ENCODE assay signal across 29 cellular contexts in the genomic region with DNA sequence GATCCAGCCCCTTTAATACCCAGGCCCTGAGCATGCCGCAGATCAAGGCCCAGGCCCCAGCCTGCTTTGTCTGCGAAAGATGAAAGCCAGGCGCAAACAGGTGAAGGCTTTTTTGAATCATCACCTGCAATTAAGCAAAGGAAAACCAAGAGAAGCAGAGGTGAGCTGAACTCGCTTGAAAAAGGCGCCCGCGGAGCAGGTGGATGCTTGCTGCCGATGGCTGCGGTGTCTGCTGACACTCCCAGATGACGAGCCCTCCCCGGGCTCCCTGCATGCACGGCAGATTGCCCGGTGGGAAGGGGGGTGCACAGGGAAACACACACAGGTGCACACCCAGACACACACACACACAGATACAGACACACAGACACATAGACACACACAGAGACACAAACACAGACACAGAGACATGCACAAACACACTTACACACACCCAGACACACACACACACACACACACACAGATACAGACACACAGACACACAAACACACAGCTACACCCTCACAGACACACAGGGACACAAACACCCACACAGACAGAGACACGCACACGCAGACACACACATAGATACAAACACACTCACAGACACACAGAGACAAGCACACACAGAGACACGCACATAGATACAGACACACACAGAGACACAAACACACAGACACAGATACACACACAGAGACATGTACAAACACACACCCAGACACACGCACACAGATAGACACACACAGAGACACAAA.
DNase-seq lines count a peak whose midpoint lies in the region; ATAC-seq and TF ChIP-seq lines count a peak whose summit lies in the region.
"Had no signal": no experiment of that assay in that cellular context is flagged by ENCODE, and none has a peak within 500 bp of the region (broad histone marks: within the 10 kb centered on the region; RNA-seq: fewer than 3 reads in every experiment).

No MANE protein-coding gene starts in this region.

- H3K4me3 ChIP-seq in lung: no peak overlapping the region
- H3K4me3 ChIP-seq: left ventricle myocardium inferior, MG63, neural progenitor cell, smooth muscle cell, suprapubic skin, upper lobe of right lung had no signal

- H3K9me3 ChIP-seq in lung (ENCODE audit: control insufficient read depth in 2 of 2, insufficient read depth in 1 of 2, low read length in 1 of 2): no peaks in the 10 kb centered on the region
- H3K9me3 ChIP-seq: MG63, suprapubic skin, upper lobe of right lung had no signal

- no peaks in the 10 kb centered on the region for H3K4me1 ChIP-seq in lung (ENCODE audit: control insufficient read depth in 2 of 2, insufficient read depth in 2 of 2, low read length in 2 of 2)
- H3K4me1 ChIP-seq: left ventricle myocardium inferior, neural progenitor cell, suprapubic skin, upper lobe of right lung had no signal

- peak; percentile 20 to 66 for DNase-seq in NCI-H187 (lab: John Stamatoyannopoulos, UW)
- no peak for DNase-seq in NCI-H187 treated with DMSO at 0.1 percent for 48 hours (lab: John Stamatoyannopoulos, UW)
- DNase-seq in NCI-H128 (lab: John Stamatoyannopoulos, UW; ENCODE audit: unreplicated experiment): peak; percentile 17
- DNase-seq in NCI-H345 treated with DMSO at 0.1 percent for 48 hours (lab: John Stamatoyannopoulos, UW; ENCODE audit: unreplicated experiment): peak; percentile 79
- peak; percentile 18 for DNase-seq in lung (ENCODE audit: low spot score)
- DNase-seq in T-helper 9 cell: no peak
- DNase-seq: activated CD4-positive, alpha-beta T cell treated with anti-CD3 and anti-CD28 coated beads, Interleukin-2, amount 50 U/mL, for 4 hours; activated naive CD8-positive, alpha-beta T cell treated with anti-CD3 and anti-CD28 coated beads, Interleukin-2, amount 50 U/mL, for 24 hours; activated T-cell treated with anti-CD3 and anti-CD28 coated beads, Interleukin-2, amount 50 U/mL, for 48 hours; central memory CD4-positive, alpha-beta T cell; erythroblast; head of caudate nucleus; islet precursor cell; KBM-7; left ventricle myocardium inferior; MG63; NCI-H1694; NCI-H446; OCI-M1; stimulated activated naive CD4-positive, alpha-beta T cell treated with Interleukin-2 at 50 U/mL for 16 hours; T-helper 1 cell; upper lobe of right lung had no signal

- no peak for ATAC-seq in lung (ENCODE audit: insufficient read depth, low FRiP score)
- no peak for ATAC-seq in HG02852 (IDR thresholded peaks at IDR 0.05; ENCODE audit: unreplicated experiment)
- no peak for ATAC-seq in HG02938 (IDR thresholded peaks at IDR 0.05; ENCODE audit: unreplicated experiment)
- ATAC-seq: activated naive CD8-positive, alpha-beta T cell treated with anti-CD3 and anti-CD28 coated beads, Interleukin-2, amount 50 U/mL, for 24 hours; upper lobe of right lung had no signal

- WGBS in lung, 2 donors: 89 to 91% methylated on average over 17 of the region's 17 CpGs

- no peak for TF ChIP-seq CTCF in lung (IDR thresholded peaks at IDR 0.05; ENCODE audit: control extremely low read depth, extremely low read depth)

- no peaks in the 10 kb centered on the region for H3K27me3 ChIP-seq in lung (ENCODE audit: control insufficient read depth, insufficient read depth)
- H3K27me3 ChIP-seq: MG63, neural progenitor cell, suprapubic skin, upper lobe of right lung had no signal

- no peak overlapping the region for H3K27ac ChIP-seq in lung (ENCODE audit: low read depth in 1 of 2, low read length in 1 of 2)
- H3K27ac ChIP-seq: C4-2B, left ventricle myocardium inferior, neural progenitor cell, RWPE1, suprapubic skin, upper lobe of right lung had no signal

- no peaks in the 10 kb centered on the region for H3K36me3 ChIP-seq in lung (ENCODE audit: control insufficient read depth in 2 of 2, insufficient read depth in 2 of 2, low read length in 2 of 2)
- H3K36me3 ChIP-seq: left ventricle myocardium inferior, MG63, neural progenitor cell, suprapubic skin, upper lobe of right lung had no signal

Comparison
In these comparisons a context has a peak if more than half of its experiments do, and no peak if none do; other contexts are left out.
1. DNase-seq: peak in NCI-H187 (2 of 2), NCI-H128 (single experiment), NCI-H345 treated with DMSO at 0.1 percent for 48 hours (single experiment) and lung (single experiment); none in NCI-H187 treated with DMSO at 0.1 percent for 48 hours (single experiment) and T-helper 9 cell (single experiment).